In genomic region chr2:42795871-42796301, GRCh38 we compare ENCODE assay signal across 9 cellular contexts. TPM values are rescaled to one million over a fixed set of nuclear protein-coding genes. Genes with fewer than 3 reads are reported as not detected.
A peak's percentile ranks its signal among the peaks of the same experiment; 100 is the strongest.
DNase-seq lines count a peak whose midpoint lies in the region; ATAC-seq and TF ChIP-seq lines count a peak whose summit lies in the region.
"Had no signal": no experiment of that assay in that cellular context is flagged by ENCODE, and none has a peak within 500 bp of the region (broad histone marks: within the 10 kb centered on the region; RNA-seq: fewer than 3 reads in every experiment).

No MANE protein-coding gene starts in this region.

- H3K4me3 ChIP-seq in heart left ventricle (no peak overlapping the region), epithelial cell of esophagus (ENCODE audit: low read length) (no peak overlapping the region), tibial artery (no peak overlapping the region), adrenal gland (no peak overlapping the region), lower lobe of right lung (no peak overlapping the region)

- H3K36me3 ChIP-seq in heart left ventricle (no peaks in the 10 kb centered on the region), tibial artery (no peaks in the 10 kb centered on the region), adrenal gland (replicated peaks in 1 of 2) (no peaks in the 10 kb centered on the region), lower lobe of right lung (no peaks in the 10 kb centered on the region)

- H3K9me3 ChIP-seq in heart left ventricle: no peaks in the 10 kb centered on the region
- H3K9me3 ChIP-seq in tibial artery: no peaks in the 10 kb centered on the region
- H3K9me3 ChIP-seq in adrenal gland (replicated peaks in 1 of 3): no peaks in the 10 kb centered on the region
- no peaks in the 10 kb centered on the region for H3K9me3 ChIP-seq in lower lobe of right lung

- H3K27me3 ChIP-seq in heart left ventricle (peaks cover 0 to 6% (median 0%) of the 10 kb centered on the region in 9 donors), tibial artery (no peaks in the 10 kb centered on the region), adrenal gland (no peaks in the 10 kb centered on the region), lower lobe of right lung (ENCODE audit: low read depth) (no peaks in the 10 kb centered on the region)

- TF ChIP-seq CTCF in heart left ventricle (IDR thresholded peaks at IDR 0.05): no peak
- TF ChIP-seq CTCF in epithelial cell of esophagus (IDR thresholded peaks at IDR 0.05; ENCODE audit: insufficient read depth, low read depth, low read length, missing control alignments): no peak
- TF ChIP-seq CTCF in tibial artery (IDR thresholded peaks at IDR 0.05): no peak
- TF ChIP-seq CTCF in adrenal gland (IDR thresholded peaks at IDR 0.05): no peak
- no peak for TF ChIP-seq CTCF in lower lobe of right lung (IDR thresholded peaks at IDR 0.05)

- TF ChIP-seq POLR2A in heart left ventricle (IDR thresholded peaks at IDR 0.05) (no peak), adrenal gland (IDR thresholded peaks at IDR 0.05) (no peak)

- 49 to 65% (median 60%) methylated on average over 2 of the region's 2 CpGs for WGBS in heart left ventricle, 4 donors
- 82 to 88% (median 87%) methylated on average over 2 of the region's 2 CpGs for WGBS in adrenal gland, 4 donors

- H3K27ac ChIP-seq in heart left ventricle: peak overlapping the region in 10 of 12 donors; percentile 11 to 97 (median 30)
- peak overlapping the region; percentile 68 to 99 for H3K27ac ChIP-seq in tibial artery
- H3K27ac ChIP-seq in adrenal gland: no peak overlapping the region
- no peak overlapping the region for H3K27ac ChIP-seq in lower lobe of right lung

- intact Hi-C loops in heart left ventricle (cut with DNase I): no loop called here
- intact Hi-C loops in cardiac septum (cut with DNase I): no loop called here
- intact Hi-C loops in tibial artery (cut with DNase I; ENCODE audit: low total_unique reads): no loop called here
- intact Hi-C loops in adrenal gland (cut with DNase I): no loop called here
- intact Hi-C loops in lower lobe of right lung (cut with DNase I): no loop called here

- H3K4me1 ChIP-seq in heart left ventricle (peaks cover 0 to 44% (median 16%) of the 10 kb centered on the region in 12 donors), tibial artery (peaks cover 0 to 55% (median 23%) of the 10 kb centered on the region in 4 donors), adrenal gland (replicated peaks in 1 of 2) (peaks cover 0 to 3% of the 10 kb centered on the region in 2 donors), lower lobe of right lung (peaks cover 7% of the 10 kb centered on the region)

- peak in 3 of 4 donors; percentile 16 to 63 (median 54) for ATAC-seq in heart left ventricle
- peak; percentile 31 for ATAC-seq in HG03280 (IDR thresholded peaks at IDR 0.05; ENCODE audit: unreplicated experiment)
- ATAC-seq in lower lobe of right lung: no peak

- DNase-seq in heart left ventricle (peak in 2 of 5 donors; percentile 65 to 69), cardiac septum (ENCODE audit: low spot score) (no peak), epithelial cell of esophagus (ENCODE audit: low read depth) (peak; percentile 93), tibial artery (no peak), adrenal gland (no peak), lower lobe of right lung (no peak), epidermal melanocyte (ENCODE audit: insufficient read length, low spot score) (no peak)
- DNase-seq: CD8-positive, alpha-beta memory T cell had no signal

RNA-seq across cellular contexts. Expression of gene HAAO, which starts 3.5 kb away (rescaled TPM):
- total RNA-seq in heart left ventricle (10 to 100 TPM in 1 of 9 donors, 1 to 10 TPM in 8; 1.3 to 10.6 (median 2.2) TPM), cardiac septum (2.5 TPM), adrenal gland (10 to 100 TPM in 6 of 8 donors, 1 to 10 TPM in 2; 3.1 to 30.1 (median 12.6) TPM), lower lobe of right lung (6.1 TPM)
- polyA plus RNA-seq in heart left ventricle (1 to 10 TPM; 1.3 to 2.4 TPM), adrenal gland (10 to 100 TPM in 2 of 3 donors, 1 to 10 TPM in 1; 2.7 to 24.4 (median 20.8) TPM)
- polyA plus RNA-seq: CD8-positive, alpha-beta memory T cell had no signal

RNA-seq across cellular contexts. Expression of gene OXER1, which starts 32.0 kb away (rescaled TPM):
- total RNA-seq in heart left ventricle: 1 to 10 TPM in 1 of 9 donors, under 1 TPM in 6, not detected in 2; 0.28 to 2.2 (median 0.48) TPM
- under 1 TPM; 0.22 to 0.53 TPM for polyA plus RNA-seq in heart left ventricle
- 0.94 TPM for total RNA-seq in cardiac septum
- total RNA-seq in adrenal gland: 1 to 10 TPM in 5 of 8 donors, under 1 TPM in 2, not detected in 1; 0.32 to 2.4 (median 1.5) TPM
- polyA plus RNA-seq in adrenal gland: 10 to 100 TPM in 1 of 3 donors, 1 to 10 TPM in 1, under 1 TPM in 1; 0.16 to 11.2 (median 5.2) TPM
- total RNA-seq in lower lobe of right lung: 1.9 TPM

Comparison
In these comparisons a context has a peak if more than half of its experiments do, and no peak if none do; other contexts are left out.
1. ATAC-seq: peak in heart left ventricle (3 of 4) and HG03280 (single experiment); none in lower lobe of right lung (0 of 2).
2. H3K27ac ChIP-seq: peak in heart left ventricle (10 of 12) and tibial artery (2 of 2); none in adrenal gland (0 of 5) and lower lobe of right lung (single experiment).